ENCODE assay signal across 1 cellular context in genomic region chr16:1152651-1153259, GRCh38.
TF ChIP-seq lines count a peak whose summit lies in the region.

Gene CACNA1H (plus strand): TSS chr16:1153106. CDS start chr16:1153738, 632 bp downstream.

TF ChIP-seq in GM23338, 12 proteins besides CTCF, POLR2A, EP300 and RAD21 (continued from another document):
- TF ChIP-seq ZNF462 (CRISPR knock-in tag; IDR thresholded peaks at IDR 0.05) (no peak), CREB1 (CRISPR knock-in tag; IDR thresholded peaks at IDR 0.05; ENCODE audit: low read depth) (no peak), REST (IDR thresholded peaks at IDR 0.05; ENCODE audit: unreplicated experiment) (no peak), EZH2phosphoT487 (IDR thresholded peaks at IDR 0.05; ENCODE audit: unreplicated experiment) (no peak), ZNF331 (CRISPR knock-in tag; IDR thresholded peaks at IDR 0.05; ENCODE audit: low read depth) (no peak), JUNB (IDR thresholded peaks at IDR 0.05; ENCODE audit: unreplicated experiment) (no peak), STAT1 (IDR thresholded peaks at IDR 0.05; ENCODE audit: unreplicated experiment) (no peak), ETS1 (IDR thresholded peaks at IDR 0.05) (no peak), POLR2AphosphoS5 (IDR thresholded peaks at IDR 0.05; ENCODE audit: low read depth) (no peak), EZH2 (IDR thresholded peaks at IDR 0.05; ENCODE audit: low read depth, unreplicated experiment) (no peak)
